Comparison of ENCODE assay signal across 29 cellular contexts in the genomic region with DNA sequence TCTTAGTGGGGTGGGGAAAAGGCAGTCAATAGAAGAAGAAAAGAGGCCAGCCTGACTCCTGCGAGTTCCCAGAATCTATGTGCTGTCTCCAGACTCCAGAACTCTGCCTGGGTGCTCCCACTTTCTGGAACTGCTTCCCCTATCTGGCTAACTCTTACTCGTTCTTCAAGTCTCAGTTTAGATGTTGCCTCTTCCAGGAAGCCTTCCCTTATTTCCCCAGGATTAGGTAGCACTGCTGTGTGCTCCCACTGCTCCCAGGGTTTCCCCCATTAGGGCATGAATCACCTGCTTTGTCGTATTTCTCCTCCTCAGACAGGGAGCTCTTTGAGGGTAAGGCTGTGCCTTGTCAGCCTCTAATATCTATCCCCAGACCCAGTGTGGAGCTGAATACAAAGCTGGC. TPM values are rescaled to one million over a fixed set of nuclear protein-coding genes. Genes with fewer than 3 reads are reported as not detected.
"Had no signal": no experiment of that assay in that cellular context is flagged by ENCODE, and none has a peak within 500 bp of the region (broad histone marks: within the 10 kb centered on the region; RNA-seq: fewer than 3 reads in every experiment).

No MANE protein-coding gene starts in this region.

- H3K27ac Mint-ChIP-seq: activated CD8-positive, alpha-beta T cell treated with anti-CD3 and anti-CD28 coated beads for 36 hours; activated naive CD8-positive, alpha-beta T cell; activated T-helper 2 cell treated with anti-CD3 and anti-CD28 coated beads, Interferon-gamma antibody, Interleukin-2, Interleukin-4, amounts not matched to agents 10 μg/mL and 5 μg/mL and 100 μg/mL, durations not matched to agents 14 hours and 24 hours and 36 hours; natural killer cell; stimulated activated memory B cell treated with anti-CD40 and anti-IgM and Interleukin-4, amounts not matched to agents 10 μg/mL and 1 μg/mL and 100 μg/mL, for 72 hours; stimulated activated naive CD8-positive, alpha-beta T cell treated with anti-CD3 and anti-CD28 coated beads, Interleukin-15, amount 100 ng/mL, for 72 hours; T-helper 1 cell treated with Interleukin-12 subunit alpha and Interleukin-12 subunit beta and Interleukin-4 antibody, amounts not matched to agents 30 μg/mL and 1 μg/mL, for 36 hours had no signal

- H3K9me3 Mint-ChIP-seq: activated CD8-positive, alpha-beta T cell treated with anti-CD3 and anti-CD28 coated beads for 36 hours; activated T-cell treated with anti-CD3 and anti-CD28 coated beads, Interleukin-2, amount 50 U/mL, for 4 hours; activated T-helper 2 cell treated with anti-CD3 and anti-CD28 coated beads, Interferon-gamma antibody, Interleukin-2, Interleukin-4, amounts not matched to agents 10 μg/mL and 5 μg/mL and 100 μg/mL, durations not matched to agents 14 hours and 24 hours and 36 hours; central memory CD8-positive, alpha-beta T cell; natural killer cell; stimulated activated memory B cell treated with anti-CD40 and anti-IgM and Interleukin-4, amounts not matched to agents 10 μg/mL and 1 μg/mL and 100 μg/mL, for 72 hours; stimulated activated naive CD8-positive, alpha-beta T cell treated with anti-CD3 and anti-CD28 coated beads, Interleukin-15, amount 100 ng/mL, for 72 hours; T-helper 1 cell treated with Interleukin-12 subunit alpha and Interleukin-12 subunit beta and Interleukin-4 antibody, amounts not matched to agents 30 μg/mL and 1 μg/mL, for 36 hours had no signal

- H3K36me3 Mint-ChIP-seq: activated naive CD8-positive, alpha-beta T cell; natural killer cell; stimulated activated memory B cell treated with anti-CD40 and anti-IgM and Interleukin-4, amounts not matched to agents 10 μg/mL and 1 μg/mL and 100 μg/mL, for 72 hours had no signal

- ATAC-seq: activated CD8-positive, alpha-beta T cell treated with anti-CD3 and anti-CD28 coated beads for 36 hours; activated T-cell treated with anti-CD3 and anti-CD28 coated beads, Interleukin-2, amount 50 U/mL, for 4 hours; lower lobe of right lung; natural killer cell; sciatic nerve; stimulated activated memory B cell treated with anti-CD40 and anti-IgM and Interleukin-4, amounts not matched to agents 10 μg/mL and 1 μg/mL and 100 μg/mL, for 72 hours; stimulated activated naive CD8-positive, alpha-beta T cell treated with anti-CD3 and anti-CD28 coated beads, Interleukin-15, amount 100 ng/mL, for 72 hours; upper lobe of right lung had no signal

- H3K4me3 ChIP-seq: adrenal gland, left lung, lower lobe of right lung, thyroid gland, upper lobe of right lung had no signal

- H3K36me3 ChIP-seq: adrenal gland, left lung, lower lobe of right lung, thyroid gland, upper lobe of right lung had no signal

- H3K4me1 Mint-ChIP-seq: central memory CD8-positive, alpha-beta T cell; natural killer cell; stimulated activated memory B cell treated with anti-CD40 and anti-IgM and Interleukin-4, amounts not matched to agents 10 μg/mL and 1 μg/mL and 100 μg/mL, for 72 hours; stimulated activated naive CD8-positive, alpha-beta T cell treated with anti-CD3 and anti-CD28 coated beads, Interleukin-15, amount 100 ng/mL, for 72 hours had no signal

- H3K27me3 ChIP-seq: thyroid gland, upper lobe of right lung had no signal

- DNase-seq: activated CD4-positive, alpha-beta T cell treated with anti-CD3 and anti-CD28 coated beads for 1 hour; activated CD4-positive, alpha-beta T cell treated with anti-CD3 and anti-CD28 coated beads, Interleukin-2, amount 50 U/mL, for 1 hour; activated CD8-positive, alpha-beta T cell treated with anti-CD3 and anti-CD28 coated beads for 36 hours; activated T-cell treated with anti-CD3 and anti-CD28 coated beads, Interleukin-2, amount 50 U/mL, for 4 hours; adrenal gland; effector CD8-positive, alpha-beta T cell; left lung; lower lobe of right lung; mesendoderm; natural killer cell; posterior cingulate gyrus; small intestine; stimulated activated CD4-positive, alpha-beta T cell treated with anti-CD3 and anti-CD28 coated beads, Interleukin-1b, Interleukin-23, amount 100 ng/mL, for 48 hours; stimulated activated CD4-positive, alpha-beta T cell treated with anti-CD3 and anti-CD28 coated beads, Interleukin-4, amount 100 ng/mL, for 4 hours; stimulated activated CD8-positive, alpha-beta memory T cell treated with anti-CD3 and anti-CD28 coated beads, Interleukin-4, amount 100 ng/mL, for 48 hours; stimulated activated naive CD8-positive, alpha-beta T cell treated with anti-CD3 and anti-CD28 coated beads, Interleukin-15, amount 100 ng/mL, for 72 hours; substantia nigra; SW 1271; upper lobe of right lung had no signal

- H3K4me3 Mint-ChIP-seq: activated CD8-positive, alpha-beta T cell treated with anti-CD3 and anti-CD28 coated beads for 36 hours; activated naive CD8-positive, alpha-beta T cell; activated T-cell treated with anti-CD3 and anti-CD28 coated beads, Interleukin-2, amount 50 U/mL, for 4 hours; central memory CD8-positive, alpha-beta T cell; natural killer cell; stimulated activated memory B cell treated with anti-CD40 and anti-IgM and Interleukin-4, amounts not matched to agents 10 μg/mL and 1 μg/mL and 100 μg/mL, for 72 hours; stimulated activated naive CD8-positive, alpha-beta T cell treated with anti-CD3 and anti-CD28 coated beads, Interleukin-15, amount 100 ng/mL, for 72 hours; T-helper 1 cell treated with Interleukin-12 subunit alpha and Interleukin-12 subunit beta and Interleukin-4 antibody, amounts not matched to agents 30 μg/mL and 1 μg/mL, for 36 hours had no signal

- H3K27ac ChIP-seq: adrenal gland, left lung, lower lobe of right lung, upper lobe of right lung had no signal

- FAIRE-seq: endometrium, frontal cortex, islet of Langerhans, small intestine had no signal

- H3K9me3 ChIP-seq: adrenal gland, left lung, lower lobe of right lung, thyroid gland, upper lobe of right lung had no signal

RNA-seq across cellular contexts. Expression of gene SYT7, which starts 17.5 kb away (rescaled TPM):
- total RNA-seq: activated CD8-positive, alpha-beta T cell treated with anti-CD3 and anti-CD28 coated beads for 36 hours had no signal
